31 cellular contexts compared by ENCODE assay signal in the genomic region with DNA sequence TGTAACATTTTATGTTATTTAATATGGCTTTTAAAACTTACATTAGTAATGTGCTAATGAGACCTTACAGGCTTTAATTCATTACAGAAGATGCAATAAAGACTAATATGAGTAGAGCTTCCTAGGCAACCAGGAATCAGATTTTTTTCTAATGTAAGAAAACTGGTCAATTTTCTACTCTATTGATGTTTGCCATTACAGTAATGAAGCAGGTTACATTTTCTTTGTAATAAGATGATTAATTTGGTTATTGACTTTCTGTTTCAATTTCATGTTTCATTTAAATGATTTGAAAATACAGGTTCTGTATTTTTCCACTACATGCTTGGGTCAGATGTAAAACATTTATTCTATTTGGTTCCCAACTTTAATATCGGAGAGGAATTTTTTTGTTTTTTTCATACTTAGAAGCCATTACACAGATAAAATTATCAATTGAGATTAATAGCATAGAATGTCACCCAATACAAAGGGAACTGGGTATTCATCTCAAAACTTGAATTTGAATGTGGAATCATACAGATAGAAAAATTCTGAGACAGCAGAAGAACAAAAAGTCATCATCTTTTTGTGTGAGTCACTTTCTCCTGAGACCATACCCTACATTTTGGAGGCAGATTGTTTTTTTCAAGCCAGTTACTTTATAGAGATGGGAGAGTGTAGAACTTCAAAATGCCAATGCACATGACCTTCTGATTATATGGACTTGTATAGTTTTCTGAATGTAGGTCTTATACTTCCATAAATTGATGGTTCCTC.
DNase-seq lines count a peak whose midpoint lies in the region; ATAC-seq and TF ChIP-seq lines count a peak whose summit lies in the region.
"Had no signal": no experiment of that assay in that cellular context is flagged by ENCODE, and none has a peak within 500 bp of the region (broad histone marks: within the 10 kb centered on the region; RNA-seq: fewer than 3 reads in every experiment).

No MANE protein-coding gene starts in this region.

- no peak overlapping the region for H2AFZ ChIP-seq in PC-9

- no peaks in the 10 kb centered on the region for H3K36me3 Mint-ChIP-seq in activated T-cell treated with anti-CD3 and anti-CD28 coated beads, Interleukin-2, amount 50 U/mL, for 24 hours (ENCODE audit: low read depth)
- H3K36me3 Mint-ChIP-seq in activated T-helper 1 cell treated with anti-CD3 and anti-CD28 coated beads, Interleukin-12 subunit alpha, Interleukin-12 subunit beta, Interleukin-2, Interleukin-4 antibody, amounts not matched to agents 30 ng/mL and 10 ng/mL and 1 ng/mL, durations not matched to agents 14 hours and 24 hours and 36 hours (ENCODE audit: low read depth) = no peaks in the 10 kb centered on the region
- no peaks in the 10 kb centered on the region for H3K36me3 Mint-ChIP-seq in stimulated activated naive CD8-positive, alpha-beta T cell treated with anti-CD3 and anti-CD28 coated beads, Interleukin-15, Interleukin-2, amounts not matched to agents 100 ng/mL and 50 ng/mL, for 24 hours (ENCODE audit: low read depth)
- H3K36me3 Mint-ChIP-seq: CD8-positive, alpha-beta T cell had no signal

- 0 out of 2 replicates have a peak, but pooled peaks cover 12% of the 10 kb centered on the region for H3K9me3 ChIP-seq in PC-9 (ENCODE audit: insufficient read depth, low read depth)
- H3K9me3 ChIP-seq: colonic mucosa, left ventricle myocardium inferior, neutrophil, right lobe of liver, thoracic aorta, vagina had no signal

- no peak for DNase-seq in activated T-cell treated with anti-CD3 and anti-CD28 coated beads, Interleukin-2, amount 50 U/mL, for 24 hours
- DNase-seq in activated T-cell treated with anti-CD3 and anti-CD28 coated beads, Interleukin-2, amount 50 U/mL, for 48 hours = no peak
- no peak for DNase-seq in activated T-helper 1 cell treated with anti-CD3 and anti-CD28 coated beads, Interleukin-12 subunit alpha, Interleukin-12 subunit beta, Interleukin-2, Interleukin-4 antibody, amounts not matched to agents 30 ng/mL and 10 ng/mL and 1 ng/mL, durations not matched to agents 14 hours and 24 hours and 36 hours (ENCODE audit: low spot score)
- no peak for DNase-seq in DMS 273 (lab: John Stamatoyannopoulos, UW; ENCODE audit: unreplicated experiment)
- no peak for DNase-seq in PC-9
- DNase-seq: activated CD4-positive, alpha-beta T cell treated with anti-CD3 and anti-CD28 coated beads, Interleukin-2, amount 50 U/mL, for 1 hour; activated CD8-positive, alpha-beta memory T cell treated with anti-CD3 and anti-CD28 coated beads, Interleukin-2, amount 50 U/mL, for 48 hours; activated naive CD4-positive, alpha-beta T cell; amygdala; CD8-positive, alpha-beta T cell; colonic mucosa; effector memory CD4-positive, alpha-beta T cell; islet precursor cell; left ventricle myocardium inferior; NCI-H1092 treated with DMSO at 0.1 percent for 48 hours; NCI-H1930; NCI-H524 treated with DMSO at 0.1 percent for 48 hours; right lobe of liver; SHP77 treated with DMSO at 0.1 percent for 48 hours; stimulated activated CD4-positive, alpha-beta T cell treated with anti-CD3 and anti-CD28 coated beads, Interleukin-4, amount 100 ng/mL, for 4 hours; stimulated activated naive CD4-positive, alpha-beta T cell had no signal

- peaks cover 34% of the 10 kb centered on the region for H3K4me1 Mint-ChIP-seq in activated T-cell treated with anti-CD3 and anti-CD28 coated beads, Interleukin-2, amount 50 U/mL, for 24 hours (ENCODE audit: low read depth)
- peaks cover 18% of the 10 kb centered on the region for H3K4me1 Mint-ChIP-seq in activated T-helper 1 cell treated with anti-CD3 and anti-CD28 coated beads, Interleukin-12 subunit alpha, Interleukin-12 subunit beta, Interleukin-2, Interleukin-4 antibody, amounts not matched to agents 30 ng/mL and 10 ng/mL and 1 ng/mL, durations not matched to agents 14 hours and 24 hours and 36 hours (ENCODE audit: low read depth)
- H3K4me1 Mint-ChIP-seq in stimulated activated naive CD8-positive, alpha-beta T cell treated with anti-CD3 and anti-CD28 coated beads, Interleukin-15, Interleukin-2, amounts not matched to agents 100 ng/mL and 50 ng/mL, for 24 hours (ENCODE audit: low read depth) = peaks cover 30% of the 10 kb centered on the region

- intact Hi-C loops in activated T-helper 1 cell treated with anti-CD3 and anti-CD28 coated beads, Interleukin-12 subunit alpha, Interleukin-12 subunit beta, Interleukin-2, Interleukin-4 antibody, amounts not matched to agents 30 ng/mL and 10 ng/mL and 1 ng/mL, durations not matched to agents 14 hours and 24 hours and 36 hours (cut with micrococcal nuclease) = loop anchor here (1.0 to 2.0 kb wide), 3 partner anchors 14 to 73 kb away; no protein-coding TSS in a partner anchor
- intact Hi-C loops in PC-9 (cut with micrococcal nuclease; ENCODE audit: unreplicated experiment) = loop anchor here (5.0 kb wide), 1 partner anchor 276 kb away; a partner anchor contains a TSS

- no peaks in the 10 kb centered on the region for H3K9me2 ChIP-seq in PC-9 (ENCODE audit: insufficient read depth)

- no peaks in the 10 kb centered on the region for H3K9me3 Mint-ChIP-seq in activated T-cell treated with anti-CD3 and anti-CD28 coated beads, Interleukin-2, amount 50 U/mL, for 24 hours
- peaks cover 4% of the 10 kb centered on the region for H3K9me3 Mint-ChIP-seq in activated T-helper 1 cell treated with anti-CD3 and anti-CD28 coated beads, Interleukin-12 subunit alpha, Interleukin-12 subunit beta, Interleukin-2, Interleukin-4 antibody, amounts not matched to agents 30 ng/mL and 10 ng/mL and 1 ng/mL, durations not matched to agents 14 hours and 24 hours and 36 hours
- H3K9me3 Mint-ChIP-seq in stimulated activated naive CD8-positive, alpha-beta T cell treated with anti-CD3 and anti-CD28 coated beads, Interleukin-15, Interleukin-2, amounts not matched to agents 100 ng/mL and 50 ng/mL, for 24 hours = peaks cover 6% of the 10 kb centered on the region
- H3K9me3 Mint-ChIP-seq: CD8-positive, alpha-beta T cell had no signal

- H3K27me3 Mint-ChIP-seq in activated T-cell treated with anti-CD3 and anti-CD28 coated beads, Interleukin-2, amount 50 U/mL, for 24 hours = peaks cover 15% of the 10 kb centered on the region
- H3K27me3 Mint-ChIP-seq in activated T-helper 1 cell treated with anti-CD3 and anti-CD28 coated beads, Interleukin-12 subunit alpha, Interleukin-12 subunit beta, Interleukin-2, Interleukin-4 antibody, amounts not matched to agents 30 ng/mL and 10 ng/mL and 1 ng/mL, durations not matched to agents 14 hours and 24 hours and 36 hours (ENCODE audit: insufficient read depth) = no peaks in the 10 kb centered on the region
- peaks cover 13% of the 10 kb centered on the region for H3K27me3 Mint-ChIP-seq in stimulated activated naive CD8-positive, alpha-beta T cell treated with anti-CD3 and anti-CD28 coated beads, Interleukin-15, Interleukin-2, amounts not matched to agents 100 ng/mL and 50 ng/mL, for 24 hours
- H3K27me3 Mint-ChIP-seq: B cell had no signal

- H3K79me2 ChIP-seq in PC-9 (ENCODE audit: low read depth) = no peaks in the 10 kb centered on the region

- H4K20me1 ChIP-seq in PC-9 (ENCODE audit: insufficient read depth) = no peaks in the 10 kb centered on the region

- peaks cover 22% of the 10 kb centered on the region; the same call in 1 of the 2 replicates for H3F3A ChIP-seq in PC-9 (ENCODE audit: insufficient read depth, low read depth)

- ATAC-seq in GM21529 (IDR thresholded peaks at IDR 0.05; ENCODE audit: unreplicated experiment) (peak; percentile 50), HG03469 (IDR thresholded peaks at IDR 0.05; ENCODE audit: unreplicated experiment) (no peak)
- ATAC-seq: CD8-positive, alpha-beta T cell; Panc1; right lobe of liver had no signal

- no peak overlapping the region for H3K4me2 ChIP-seq in PC-9

- H3K27me3 ChIP-seq in PC-9 (ENCODE audit: insufficient read depth, low read depth) = no peaks in the 10 kb centered on the region
- H3K27me3 ChIP-seq: colonic mucosa, neutrophil, right lobe of liver, vagina had no signal

- CTCF ChIA-PET in PC-9 (lab: Charles Lee) = no interaction called here

- H3K36me3 ChIP-seq in PC-9 (ENCODE audit: low read depth) = no peaks in the 10 kb centered on the region
- H3K36me3 ChIP-seq: colonic mucosa, left ventricle myocardium inferior, neutrophil, right lobe of liver, thoracic aorta, vagina had no signal

- POLR2A ChIA-PET in PC-9 (lab: Charles Lee; ENCODE audit: unreplicated experiment) = no interaction called here

- no peak for TF ChIP-seq CTCF in PC-9 (conservative IDR thresholded peaks at IDR 0.05)

- H3K4me1 ChIP-seq in PC-9 (replicated peaks; ENCODE audit: insufficient read depth) = peaks cover 25% of the 10 kb centered on the region
- H3K4me1 ChIP-seq: colonic mucosa, vagina had no signal

- peak overlapping the region; percentile 90 for H3K27ac Mint-ChIP-seq in activated T-cell treated with anti-CD3 and anti-CD28 coated beads, Interleukin-2, amount 50 U/mL, for 24 hours
- peak overlapping the region; percentile 25 for H3K27ac Mint-ChIP-seq in activated T-helper 1 cell treated with anti-CD3 and anti-CD28 coated beads, Interleukin-12 subunit alpha, Interleukin-12 subunit beta, Interleukin-2, Interleukin-4 antibody, amounts not matched to agents 30 ng/mL and 10 ng/mL and 1 ng/mL, durations not matched to agents 14 hours and 24 hours and 36 hours
- peak overlapping the region; percentile 87 for H3K27ac Mint-ChIP-seq in stimulated activated naive CD8-positive, alpha-beta T cell treated with anti-CD3 and anti-CD28 coated beads, Interleukin-15, Interleukin-2, amounts not matched to agents 100 ng/mL and 50 ng/mL, for 24 hours
- H3K27ac Mint-ChIP-seq: B cell; CD8-positive, alpha-beta T cell; T-helper 2 cell treated with Interferon-gamma antibody and Interleukin-4, amounts not matched to agents 5 μg/mL and 100 μg/mL, for 36 hours had no signal

- BruUV-seq in PC-9 (replicated peaks; lab: Mats Ljungman, UMichigan) = no TSS peak

- peak overlapping the region; percentile 23 for H3K4me3 Mint-ChIP-seq in activated T-cell treated with anti-CD3 and anti-CD28 coated beads, Interleukin-2, amount 50 U/mL, for 24 hours
- H3K4me3 Mint-ChIP-seq in activated T-helper 1 cell treated with anti-CD3 and anti-CD28 coated beads, Interleukin-12 subunit alpha, Interleukin-12 subunit beta, Interleukin-2, Interleukin-4 antibody, amounts not matched to agents 30 ng/mL and 10 ng/mL and 1 ng/mL, durations not matched to agents 14 hours and 24 hours and 36 hours = no peak overlapping the region
- H3K4me3 Mint-ChIP-seq in stimulated activated naive CD8-positive, alpha-beta T cell treated with anti-CD3 and anti-CD28 coated beads, Interleukin-15, Interleukin-2, amounts not matched to agents 100 ng/mL and 50 ng/mL, for 24 hours = peak overlapping the region; percentile 18
- H3K4me3 Mint-ChIP-seq: B cell; CD8-positive, alpha-beta T cell; T-helper 2 cell treated with Interferon-gamma antibody and Interleukin-4, amounts not matched to agents 5 μg/mL and 100 μg/mL, for 36 hours had no signal

- H3K27ac ChIP-seq in PC-9 = no peak overlapping the region
- H3K27ac ChIP-seq: colonic mucosa, left ventricle myocardium inferior, neutrophil, right lobe of liver, thoracic aorta, vagina, VCaP had no signal

- H3K4me3 ChIP-seq in PC-9 = no peak overlapping the region
- H3K4me3 ChIP-seq: colonic mucosa, left ventricle myocardium inferior, right lobe of liver, thoracic aorta, vagina had no signal

Comparison
In these comparisons a context has a peak if more than half of its experiments do, and no peak if none do; other contexts are left out.
1. H3K27ac Mint-ChIP-seq: peak in every context shown above with its lines; median percentile 90 in activated T-cell treated with anti-CD3 and anti-CD28 coated beads, Interleukin-2, amount 50 U/mL, for 24 hours; 87 in stimulated activated naive CD8-positive, alpha-beta T cell treated with anti-CD3 and anti-CD28 coated beads, Interleukin-15, Interleukin-2, amounts not matched to agents 100 ng/mL and 50 ng/mL, for 24 hours; 25 in activated T-helper 1 cell treated with anti-CD3 and anti-CD28 coated beads, Interleukin-12 subunit alpha, Interleukin-12 subunit beta, Interleukin-2, Interleukin-4 antibody, amounts not matched to agents 30 ng/mL and 10 ng/mL and 1 ng/mL, durations not matched to agents 14 hours and 24 hours and 36 hours.